In the genomic region with DNA sequence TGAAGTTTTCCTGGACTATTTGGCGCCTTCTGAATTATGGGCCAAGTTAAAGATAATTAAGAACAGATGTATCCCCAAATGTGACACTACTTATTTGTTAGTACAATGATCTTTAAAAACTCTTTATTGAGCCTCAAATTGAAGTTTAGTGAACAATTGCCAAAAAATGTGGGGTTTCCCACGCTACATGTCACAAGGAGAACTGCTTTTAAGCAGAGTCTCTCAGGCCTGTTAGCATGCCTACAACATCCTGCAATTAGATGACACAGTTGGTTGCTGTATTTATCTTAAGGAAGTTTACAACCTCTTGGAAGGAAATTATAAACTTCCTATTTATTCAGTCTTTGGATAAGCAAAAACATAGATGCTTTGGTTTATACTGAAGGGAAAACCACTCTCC, we compare ENCODE assay signal across 2 cellular contexts.
TF ChIP-seq lines count a peak whose summit lies in the region.

No MANE protein-coding gene starts in this region.

TF ChIP-seq in SK-N-SH, 30 proteins besides CTCF, POLR2A, EP300 and RAD21 (continued from another document):
- TF ChIP-seq, protein P1, sequence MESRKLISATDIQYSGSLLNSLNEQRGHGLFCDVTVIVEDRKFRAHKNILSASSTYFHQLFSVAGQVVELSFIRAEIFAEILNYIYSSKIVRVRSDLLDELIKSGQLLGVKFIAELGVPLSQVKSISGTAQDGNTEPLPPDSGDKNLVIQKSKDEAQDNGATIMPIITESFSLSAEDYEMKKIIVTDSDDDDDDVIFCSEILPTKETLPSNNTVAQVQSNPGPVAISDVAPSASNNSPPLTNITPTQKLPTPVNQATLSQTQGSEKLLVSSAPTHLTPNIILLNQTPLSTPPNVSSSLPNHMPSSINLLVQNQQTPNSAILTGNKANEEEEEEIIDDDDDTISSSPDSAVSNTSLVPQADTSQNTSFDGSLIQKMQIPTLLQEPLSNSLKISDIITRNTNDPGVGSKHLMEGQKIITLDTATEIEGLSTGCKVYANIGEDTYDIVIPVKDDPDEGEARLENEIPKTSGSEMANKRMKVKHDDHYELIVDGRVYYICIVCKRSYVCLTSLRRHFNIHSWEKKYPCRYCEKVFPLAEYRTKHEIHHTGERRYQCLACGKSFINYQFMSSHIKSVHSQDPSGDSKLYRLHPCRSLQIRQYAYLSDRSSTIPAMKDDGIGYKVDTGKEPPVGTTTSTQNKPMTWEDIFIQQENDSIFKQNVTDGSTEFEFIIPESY (IDR thresholded peaks at IDR 0.05; ENCODE audit: borderline replicate concordance, low read depth), result no peak
- TF ChIP-seq TAF1 (IDR thresholded peaks at IDR 0.05; ENCODE audit: borderline replicate concordance, low read depth, low read length), result no peak
- TF ChIP-seq FOSL2 (IDR thresholded peaks at IDR 0.05; ENCODE audit: borderline replicate concordance, low read depth), result no peak
- TF ChIP-seq ELF1 (IDR thresholded peaks at IDR 0.05), result no peak
- TF ChIP-seq TCF12 (IDR thresholded peaks at IDR 0.05), result peak; percentile 33
- TF ChIP-seq, protein P2, sequence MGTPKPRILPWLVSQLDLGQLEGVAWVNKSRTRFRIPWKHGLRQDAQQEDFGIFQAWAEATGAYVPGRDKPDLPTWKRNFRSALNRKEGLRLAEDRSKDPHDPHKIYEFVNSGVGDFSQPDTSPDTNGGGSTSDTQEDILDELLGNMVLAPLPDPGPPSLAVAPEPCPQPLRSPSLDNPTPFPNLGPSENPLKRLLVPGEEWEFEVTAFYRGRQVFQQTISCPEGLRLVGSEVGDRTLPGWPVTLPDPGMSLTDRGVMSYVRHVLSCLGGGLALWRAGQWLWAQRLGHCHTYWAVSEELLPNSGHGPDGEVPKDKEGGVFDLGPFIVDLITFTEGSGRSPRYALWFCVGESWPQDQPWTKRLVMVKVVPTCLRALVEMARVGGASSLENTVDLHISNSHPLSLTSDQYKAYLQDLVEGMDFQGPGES (IDR thresholded peaks at IDR 0.05; ENCODE audit: low read depth, low read length), result no peak
- no peak for TF ChIP-seq FOXM1 (IDR thresholded peaks at IDR 0.05; ENCODE audit: low read depth)

TF ChIP-seq in SK-N-SH treated with all-trans-retinoic acid at 6 μM for 48 hours, 23 proteins besides CTCF, POLR2A, EP300 and RAD21 (continued from another document):
- TF ChIP-seq, protein P3, sequence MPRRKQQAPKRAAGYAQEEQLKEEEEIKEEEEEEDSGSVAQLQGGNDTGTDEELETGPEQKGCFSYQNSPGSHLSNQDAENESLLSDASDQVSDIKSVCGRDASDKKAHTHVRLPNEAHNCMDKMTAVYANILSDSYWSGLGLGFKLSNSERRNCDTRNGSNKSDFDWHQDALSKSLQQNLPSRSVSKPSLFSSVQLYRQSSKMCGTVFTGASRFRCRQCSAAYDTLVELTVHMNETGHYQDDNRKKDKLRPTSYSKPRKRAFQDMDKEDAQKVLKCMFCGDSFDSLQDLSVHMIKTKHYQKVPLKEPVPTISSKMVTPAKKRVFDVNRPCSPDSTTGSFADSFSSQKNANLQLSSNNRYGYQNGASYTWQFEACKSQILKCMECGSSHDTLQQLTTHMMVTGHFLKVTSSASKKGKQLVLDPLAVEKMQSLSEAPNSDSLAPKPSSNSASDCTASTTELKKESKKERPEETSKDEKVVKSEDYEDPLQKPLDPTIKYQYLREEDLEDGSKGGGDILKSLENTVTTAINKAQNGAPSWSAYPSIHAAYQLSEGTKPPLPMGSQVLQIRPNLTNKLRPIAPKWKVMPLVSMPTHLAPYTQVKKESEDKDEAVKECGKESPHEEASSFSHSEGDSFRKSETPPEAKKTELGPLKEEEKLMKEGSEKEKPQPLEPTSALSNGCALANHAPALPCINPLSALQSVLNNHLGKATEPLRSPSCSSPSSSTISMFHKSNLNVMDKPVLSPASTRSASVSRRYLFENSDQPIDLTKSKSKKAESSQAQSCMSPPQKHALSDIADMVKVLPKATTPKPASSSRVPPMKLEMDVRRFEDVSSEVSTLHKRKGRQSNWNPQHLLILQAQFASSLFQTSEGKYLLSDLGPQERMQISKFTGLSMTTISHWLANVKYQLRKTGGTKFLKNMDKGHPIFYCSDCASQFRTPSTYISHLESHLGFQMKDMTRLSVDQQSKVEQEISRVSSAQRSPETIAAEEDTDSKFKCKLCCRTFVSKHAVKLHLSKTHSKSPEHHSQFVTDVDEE (CRISPR knock-in tag; IDR thresholded peaks at IDR 0.05), result no peak
- TF ChIP-seq GLIS3 (CRISPR knock-in tag; IDR thresholded peaks at IDR 0.05) (no peak), ZNF8 (CRISPR knock-in tag; IDR thresholded peaks at IDR 0.05) (no peak), OSR1 (CRISPR knock-in tag; IDR thresholded peaks at IDR 0.05) (no peak), ZFP30 (CRISPR knock-in tag; IDR thresholded peaks at IDR 0.05) (no peak), ISL1 (CRISPR knock-in tag; IDR thresholded peaks at IDR 0.05) (no peak), CSDC2 (CRISPR knock-in tag; IDR thresholded peaks at IDR 0.05) (no peak), BACH2 (CRISPR knock-in tag; IDR thresholded peaks at IDR 0.05; ENCODE audit: borderline replicate concordance) (no peak)
- TF ChIP-seq, protein P4, sequence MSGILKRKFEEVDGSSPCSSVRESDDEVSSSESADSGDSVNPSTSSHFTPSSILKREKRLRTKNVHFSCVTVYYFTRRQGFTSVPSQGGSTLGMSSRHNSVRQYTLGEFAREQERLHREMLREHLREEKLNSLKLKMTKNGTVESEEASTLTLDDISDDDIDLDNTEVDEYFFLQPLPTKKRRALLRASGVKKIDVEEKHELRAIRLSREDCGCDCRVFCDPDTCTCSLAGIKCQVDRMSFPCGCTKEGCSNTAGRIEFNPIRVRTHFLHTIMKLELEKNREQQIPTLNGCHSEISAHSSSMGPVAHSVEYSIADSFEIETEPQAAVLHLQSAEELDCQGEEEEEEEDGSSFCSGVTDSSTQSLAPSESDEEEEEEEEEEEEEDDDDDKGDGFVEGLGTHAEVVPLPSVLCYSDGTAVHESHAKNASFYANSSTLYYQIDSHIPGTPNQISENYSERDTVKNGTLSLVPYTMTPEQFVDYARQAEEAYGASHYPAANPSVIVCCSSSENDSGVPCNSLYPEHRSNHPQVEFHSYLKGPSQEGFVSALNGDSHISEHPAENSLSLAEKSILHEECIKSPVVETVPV (CRISPR knock-in tag; IDR thresholded peaks at IDR 0.05), result no peak
- TF ChIP-seq, protein P5, sequence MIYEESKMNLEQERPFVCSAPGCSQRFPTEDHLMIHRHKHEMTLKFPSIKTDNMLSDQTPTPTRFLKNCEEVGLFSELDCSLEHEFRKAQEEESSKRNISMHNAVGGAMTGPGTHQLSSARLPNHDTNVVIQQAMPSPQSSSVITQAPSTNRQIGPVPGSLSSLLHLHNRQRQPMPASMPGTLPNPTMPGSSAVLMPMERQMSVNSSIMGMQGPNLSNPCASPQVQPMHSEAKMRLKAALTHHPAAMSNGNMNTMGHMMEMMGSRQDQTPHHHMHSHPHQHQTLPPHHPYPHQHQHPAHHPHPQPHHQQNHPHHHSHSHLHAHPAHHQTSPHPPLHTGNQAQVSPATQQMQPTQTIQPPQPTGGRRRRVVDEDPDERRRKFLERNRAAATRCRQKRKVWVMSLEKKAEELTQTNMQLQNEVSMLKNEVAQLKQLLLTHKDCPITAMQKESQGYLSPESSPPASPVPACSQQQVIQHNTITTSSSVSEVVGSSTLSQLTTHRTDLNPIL (CRISPR knock-in tag; IDR thresholded peaks at IDR 0.05; ENCODE audit: low read depth), result no peak
TF ChIP-seq in SK-N-SH treated with all-trans-retinoic acid at 6 μM for 48 hours: peak in this region for 0.
